28 cellular contexts compared by ENCODE assay signal in the genomic region with DNA sequence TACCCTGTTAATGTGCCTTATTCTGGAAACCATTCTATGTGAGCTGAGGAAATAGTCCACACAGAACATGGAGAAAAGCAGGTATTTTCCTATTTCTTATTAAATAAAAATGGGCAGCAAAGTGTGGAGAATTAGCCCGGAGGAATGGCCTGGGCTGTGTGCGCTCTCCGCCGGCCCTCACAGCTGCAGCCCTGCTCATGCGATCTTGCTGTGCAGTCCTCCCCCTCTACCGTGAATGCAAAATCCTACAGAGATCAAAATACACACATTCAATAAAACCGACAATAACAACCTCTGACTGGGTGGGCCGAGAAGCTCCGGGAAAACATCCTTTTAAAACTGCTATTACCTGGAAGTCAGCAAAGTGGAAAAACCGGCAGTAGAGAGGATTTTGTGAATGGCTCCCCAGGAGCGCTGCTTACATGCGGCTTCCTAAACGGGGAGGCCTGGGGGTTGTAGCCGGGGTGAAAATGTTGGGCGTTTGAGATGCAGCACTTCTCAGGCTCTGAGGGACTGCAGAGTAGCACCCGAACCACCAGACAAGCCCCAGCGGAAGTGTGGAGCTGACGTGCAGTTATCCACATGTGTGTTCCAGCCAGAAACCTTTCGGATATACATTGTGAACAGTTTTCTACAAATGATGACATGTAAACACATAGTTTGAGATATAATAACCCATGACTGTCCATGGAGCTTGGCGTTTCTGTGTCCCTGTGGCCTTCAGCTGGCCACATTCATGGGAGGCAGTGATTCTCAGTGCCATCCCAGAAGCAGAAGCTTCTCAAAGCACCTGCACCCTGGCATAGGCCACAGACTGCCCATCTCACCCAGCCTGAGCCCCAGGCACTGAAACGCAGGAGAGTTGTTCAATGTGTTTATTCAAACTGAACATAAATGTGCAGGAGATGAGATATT.
"Had no signal": no experiment of that assay in that cellular context is flagged by ENCODE, and none has a peak within 500 bp of the region (broad histone marks: within the 10 kb centered on the region; RNA-seq: fewer than 3 reads in every experiment).

No MANE protein-coding gene starts in this region.

- H3K4me1 Mint-ChIP-seq: activated CD4-positive, alpha-beta memory T cell treated with anti-CD3 and anti-CD28 coated beads, Interleukin-2, amount 10 ng/mL, durations not matched to agents 7 days and 5 days; activated CD4-positive, alpha-beta T cell treated with anti-CD3 and anti-CD28 coated beads for 36 hours; activated naive CD8-positive, alpha-beta T cell treated with anti-CD3 and anti-CD28 coated beads, Interleukin-2, amount 10 ng/mL, durations not matched to agents 7 days and 5 days; T-cell had no signal

- FAIRE-seq: TTC549 had no signal

- H3K27ac Mint-ChIP-seq: activated CD4-positive, alpha-beta memory T cell treated with anti-CD3 and anti-CD28 coated beads, Interleukin-2, amount 10 ng/mL, durations not matched to agents 7 days and 5 days; activated CD4-positive, alpha-beta T cell treated with anti-CD3 and anti-CD28 coated beads for 36 hours; activated naive CD8-positive, alpha-beta T cell treated with anti-CD3 and anti-CD28 coated beads, Interleukin-2, amount 10 ng/mL, durations not matched to agents 7 days and 5 days; activated T-helper 2 cell treated with anti-CD3 and anti-CD28 coated beads, Interferon-gamma antibody, Interleukin-2, Interleukin-4, amounts not matched to agents 10 μg/mL and 5 μg/mL and 100 μg/mL, durations not matched to agents 14 hours and 24 hours and 36 hours; T-cell had no signal

- H3K4me3 Mint-ChIP-seq: activated CD4-positive, alpha-beta memory T cell treated with anti-CD3 and anti-CD28 coated beads, Interleukin-2, amount 10 ng/mL, durations not matched to agents 7 days and 5 days; activated CD4-positive, alpha-beta T cell treated with anti-CD3 and anti-CD28 coated beads for 36 hours; activated naive CD8-positive, alpha-beta T cell treated with anti-CD3 and anti-CD28 coated beads, Interleukin-2, amount 10 ng/mL, durations not matched to agents 7 days and 5 days; T-cell had no signal

- ATAC-seq: activated CD4-positive, alpha-beta T cell treated with anti-CD3 and anti-CD28 coated beads for 36 hours; Panc1; Right ventricle myocardium inferior; T-cell had no signal

- H3K4me3 ChIP-seq: adrenal gland, breast epithelium, MG63, SK-N-MC had no signal

- H3K36me3 Mint-ChIP-seq: activated naive CD8-positive, alpha-beta T cell treated with anti-CD3 and anti-CD28 coated beads, Interleukin-2, amount 10 ng/mL, durations not matched to agents 7 days and 5 days; T-cell had no signal

- H3K4me1 ChIP-seq: adrenal gland, breast epithelium had no signal

- H3K27me3 ChIP-seq: adrenal gland, breast epithelium, MG63 had no signal

- H3K9me3 Mint-ChIP-seq: activated CD4-positive, alpha-beta memory T cell treated with anti-CD3 and anti-CD28 coated beads, Interleukin-2, amount 10 ng/mL, durations not matched to agents 7 days and 5 days had no signal

- H3K9me3 ChIP-seq: adrenal gland had no signal

- H3K36me3 ChIP-seq: adrenal gland, breast epithelium, MG63 had no signal

- H3K27ac ChIP-seq: adrenal gland, breast epithelium, SK-N-MC had no signal

- DNase-seq: activated CD4-positive, alpha-beta memory T cell treated with anti-CD3 and anti-CD28 coated beads, Interleukin-2, amount 10 ng/mL, durations not matched to agents 7 days and 5 days; activated CD4-positive, alpha-beta T cell treated with anti-CD3 and anti-CD28 coated beads for 36 hours; activated CD4-positive, alpha-beta T cell treated with anti-CD3 and anti-CD28 coated beads, Interleukin-2, amount 50 U/mL, for 1 hour; activated CD4-positive, CD25-positive, alpha-beta regulatory T cell; activated naive CD4-positive, alpha-beta T cell treated with anti-CD3 and anti-CD28 coated beads, Interleukin-2, amount 50 U/mL, for 16 hours; activated naive CD8-positive, alpha-beta T cell treated with anti-CD3 and anti-CD28 coated beads, Interleukin-2, amount 10 ng/mL, durations not matched to agents 7 days and 5 days; activated T-cell treated with anti-CD3 and anti-CD28 coated beads for 4 hours; activated T-cell treated with anti-CD3 and anti-CD28 coated beads, Interleukin-2, amount 50 U/mL, for 48 hours; aorta; MG63; MV-4-11; NCI-H1092 treated with DMSO at 0.1 percent for 48 hours; NCI-H1417 treated with DMSO at 0.1 percent for 48 hours; NCI-H1694; NCI-H2029; NCI-H510A treated with DMSO at 0.1 percent for 48 hours; NK-92 treated with Interleukin-12 subunit alpha and Interleukin-12 subunit beta, amount 100 ng/mL, for 24 hours; OCI-M1; T-cell; T-helper 2 cell; T1000 had no signal
